In the genomic region with DNA sequence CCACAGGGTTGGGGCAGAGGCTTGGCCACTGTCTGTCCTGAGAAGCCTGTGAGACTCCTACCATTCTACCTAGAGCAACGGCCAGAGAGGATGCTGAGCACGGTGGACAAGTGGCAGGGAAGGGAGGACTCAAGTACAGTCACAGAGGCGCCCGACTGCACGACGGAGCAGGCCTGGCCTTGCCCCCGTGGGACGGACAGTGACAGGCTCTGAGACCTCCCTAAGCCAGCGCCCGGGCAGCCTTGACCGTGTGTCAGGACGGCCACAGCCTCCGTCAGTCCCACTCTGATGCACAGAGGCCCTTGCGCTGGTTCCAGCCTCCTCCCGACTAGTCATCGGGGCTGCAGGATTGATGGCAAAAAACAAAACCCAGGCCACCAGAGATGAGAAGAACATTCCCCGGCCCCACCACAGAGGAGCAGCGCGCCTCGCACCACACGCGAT, we compare ENCODE assay signal across 22 cellular contexts. TPM values are rescaled to one million over a fixed set of nuclear protein-coding genes. Genes with fewer than 3 reads are reported as not detected.
DNase-seq lines count a peak whose midpoint lies in the region; ATAC-seq and TF ChIP-seq lines count a peak whose summit lies in the region.
"Had no signal": no experiment of that assay in that cellular context is flagged by ENCODE, and none has a peak within 500 bp of the region (broad histone marks: within the 10 kb centered on the region; RNA-seq: fewer than 3 reads in every experiment).

No MANE protein-coding gene starts in this region.

- TF ChIP-seq CTCF in OCI-LY7 (conservative IDR thresholded peaks at IDR 0.05; ENCODE audit: low read length): no peak

- peak overlapping the region; percentile 26 for H3K4me3 ChIP-seq in OCI-LY7 (ENCODE audit: low read depth, low read length, poor library complexity, severe bottlenecking)
- H3K4me3 ChIP-seq in thymus (ENCODE audit: low read length): no peak overlapping the region
- H3K4me3 ChIP-seq: heart left ventricle, lung, prostate gland, skin epidermis, suprapubic skin had no signal

- no peaks in the 10 kb centered on the region for H3K27me3 Mint-ChIP-seq in activated CD4-positive, alpha-beta T cell treated with anti-CD3 and anti-CD28 coated beads, Interleukin-2, amount 10 ng/mL, durations not matched to agents 7 days and 5 days
- H3K27me3 Mint-ChIP-seq in memory B cell: peaks cover 1% of the 10 kb centered on the region
- peaks cover 5% of the 10 kb centered on the region for H3K27me3 Mint-ChIP-seq in T-helper 2 cell treated with Interferon-gamma antibody and Interleukin-4, amounts not matched to agents 5 μg/mL and 100 μg/mL, for 36 hours (ENCODE audit: low read depth)

- no TSS peak for BruUV-seq in OCI-LY7 (replicated peaks; lab: Mats Ljungman, UMichigan)

- H3K79me2 ChIP-seq in OCI-LY7 (ENCODE audit: insufficient read depth, low read depth, low read length): no peaks in the 10 kb centered on the region

- H3K9me3 ChIP-seq in OCI-LY7 (ENCODE audit: low read length) (no peaks in the 10 kb centered on the region), thymus (ENCODE audit: control insufficient read depth) (no peaks in the 10 kb centered on the region)
- H3K9me3 ChIP-seq: prostate gland, suprapubic skin had no signal

- peak overlapping the region; percentile 25 for H3K27ac Mint-ChIP-seq in activated CD4-positive, alpha-beta T cell treated with anti-CD3 and anti-CD28 coated beads, Interleukin-2, amount 10 ng/mL, durations not matched to agents 7 days and 5 days
- peak overlapping the region; percentile 76 for H3K27ac Mint-ChIP-seq in memory B cell
- no peak overlapping the region for H3K27ac Mint-ChIP-seq in T-helper 2 cell treated with Interferon-gamma antibody and Interleukin-4, amounts not matched to agents 5 μg/mL and 100 μg/mL, for 36 hours

- peak overlapping the region; percentile 40 for H3K27ac ChIP-seq in OCI-LY7 (ENCODE audit: low read depth, low read length, poor library complexity, severe bottlenecking)
- peak overlapping the region; percentile 36 for H3K27ac ChIP-seq in thymus (ENCODE audit: low read depth)
- H3K27ac ChIP-seq: heart left ventricle, prostate gland, suprapubic skin had no signal

- peaks cover 13% of the 10 kb centered on the region for H3K4me1 Mint-ChIP-seq in activated CD4-positive, alpha-beta T cell treated with anti-CD3 and anti-CD28 coated beads, Interleukin-2, amount 10 ng/mL, durations not matched to agents 7 days and 5 days
- peaks cover 12% of the 10 kb centered on the region for H3K4me1 Mint-ChIP-seq in memory B cell
- peaks cover 4% of the 10 kb centered on the region for H3K4me1 Mint-ChIP-seq in T-helper 2 cell treated with Interferon-gamma antibody and Interleukin-4, amounts not matched to agents 5 μg/mL and 100 μg/mL, for 36 hours (ENCODE audit: low read depth)

- ATAC-seq in memory B cell (ENCODE audit: low read depth) (no peak), GM18502 (IDR thresholded peaks at IDR 0.05; ENCODE audit: poor library complexity, unreplicated experiment) (no peak)
- ATAC-seq: heart left ventricle had no signal

- peaks cover 33% of the 10 kb centered on the region for H3K4me1 ChIP-seq in OCI-LY7 (ENCODE audit: insufficient read depth, low read length, poor library complexity, severe bottlenecking)
- peaks cover 25% of the 10 kb centered on the region for H3K4me1 ChIP-seq in thymus (ENCODE audit: control insufficient read depth, insufficient read depth, low read length)
- H3K4me1 ChIP-seq: prostate gland, suprapubic skin had no signal

- peak overlapping the region; percentile 63 for H3K4me2 ChIP-seq in OCI-LY7 (ENCODE audit: low read length)

- no peak overlapping the region for H3K4me3 Mint-ChIP-seq in activated CD4-positive, alpha-beta T cell treated with anti-CD3 and anti-CD28 coated beads, Interleukin-2, amount 10 ng/mL, durations not matched to agents 7 days and 5 days
- H3K4me3 Mint-ChIP-seq in memory B cell: no peak overlapping the region
- no peak overlapping the region for H3K4me3 Mint-ChIP-seq in T-helper 2 cell treated with Interferon-gamma antibody and Interleukin-4, amounts not matched to agents 5 μg/mL and 100 μg/mL, for 36 hours

- no peaks in the 10 kb centered on the region for H4K20me1 ChIP-seq in OCI-LY7 (ENCODE audit: insufficient read depth, low read length)

- intact Hi-C loops in OCI-LY7 (cut with micrococcal nuclease; ENCODE audit: unreplicated experiment): no loop called here

- CTCF ChIA-PET in activated CD4-positive, alpha-beta T cell treated with anti-CD3 and anti-CD28 coated beads, Interleukin-2, amount 10 ng/mL, durations not matched to agents 7 days and 5 days (lab: Charles Lee): no interaction called here
- CTCF ChIA-PET in OCI-LY7 (lab: Charles Lee; ENCODE audit: unreplicated experiment): no interaction called here

- H3K9me3 Mint-ChIP-seq in activated CD4-positive, alpha-beta T cell treated with anti-CD3 and anti-CD28 coated beads, Interleukin-2, amount 10 ng/mL, durations not matched to agents 7 days and 5 days: peaks cover 3% of the 10 kb centered on the region
- no peaks in the 10 kb centered on the region for H3K9me3 Mint-ChIP-seq in memory B cell
- H3K9me3 Mint-ChIP-seq in T-helper 2 cell treated with Interferon-gamma antibody and Interleukin-4, amounts not matched to agents 5 μg/mL and 100 μg/mL, for 36 hours: no peaks in the 10 kb centered on the region

- 93% methylated on average over 22 of the region's 22 CpGs for WGBS in thymus

- no peak for DNase-seq in activated CD4-positive, alpha-beta T cell treated with anti-CD3 and anti-CD28 coated beads, Interleukin-2, amount 10 ng/mL, durations not matched to agents 7 days and 5 days
- no peak for DNase-seq in activated CD4-positive, alpha-beta T cell treated with anti-CD3 and anti-CD28 coated beads for 48 hours
- DNase-seq in OCI-LY7 (ENCODE audit: low spot score): no peak
- DNase-seq in memory B cell (ENCODE audit: low spot score in 2 of 2): no peak
- DNase-seq in T-helper 2 cell treated with Interferon-gamma antibody and Interleukin-4, amounts not matched to agents 5 μg/mL and 100 μg/mL, for 36 hours (ENCODE audit: low spot score): no peak
- no peak for DNase-seq in stimulated activated CD4-positive, alpha-beta T cell treated with anti-CD3 and anti-CD28 coated beads, Interleukin-1b, Interleukin-23, amount 100 ng/mL, for 48 hours
- DNase-seq: 8988T; activated CD4-positive, CD25-positive, alpha-beta regulatory T cell; activated gamma-delta T cell; MM.1S; NCI-H1694; NCI-H345; SIG-M5; stimulated activated CD4-positive, alpha-beta T cell treated with anti-CD3 and anti-CD28 coated beads, Interleukin-4, amount 100 ng/mL, for 4 hours; T-helper 9 cell had no signal

- H3K9me2 ChIP-seq in OCI-LY7 (ENCODE audit: insufficient read depth, low read length): no peaks in the 10 kb centered on the region

- H3K27me3 ChIP-seq in thymus (ENCODE audit: control insufficient read depth, insufficient read depth): no peaks in the 10 kb centered on the region
- H3K27me3 ChIP-seq: heart left ventricle, suprapubic skin had no signal

- H3K36me3 Mint-ChIP-seq in activated CD4-positive, alpha-beta T cell treated with anti-CD3 and anti-CD28 coated beads, Interleukin-2, amount 10 ng/mL, durations not matched to agents 7 days and 5 days (ENCODE audit: low read depth): no peaks in the 10 kb centered on the region
- H3K36me3 Mint-ChIP-seq in memory B cell: peaks cover 2% of the 10 kb centered on the region
- peaks cover 2% of the 10 kb centered on the region for H3K36me3 Mint-ChIP-seq in T-helper 2 cell treated with Interferon-gamma antibody and Interleukin-4, amounts not matched to agents 5 μg/mL and 100 μg/mL, for 36 hours (ENCODE audit: low read depth)

- POLR2A ChIA-PET in activated CD4-positive, alpha-beta T cell treated with anti-CD3 and anti-CD28 coated beads, Interleukin-2, amount 10 ng/mL, durations not matched to agents 7 days and 5 days (lab: Charles Lee): no interaction called here
- POLR2A ChIA-PET in OCI-LY7 (lab: Charles Lee): interaction anchor here (0.6 to 0.7 kb wide), 2 partner anchors 16 to 221 kb away, joined by 3 read pairs; no protein-coding TSS in a partner anchor

- no peaks in the 10 kb centered on the region for H3K36me3 ChIP-seq in OCI-LY7 (ENCODE audit: insufficient read depth, low read length)
- H3K36me3 ChIP-seq in thymus (ENCODE audit: control insufficient read depth, insufficient read depth): no peaks in the 10 kb centered on the region
- H3K36me3 ChIP-seq: heart left ventricle, prostate gland, suprapubic skin had no signal

- H2AFZ ChIP-seq in OCI-LY7 (ENCODE audit: low read length): peak overlapping the region; percentile 78

RNA-seq across cellular contexts. Expression of a gene that starts 36.7 kb away (rescaled TPM):
- total RNA-seq in activated CD4-positive, alpha-beta T cell treated with anti-CD3 and anti-CD28 coated beads, Interleukin-2, amount 10 ng/mL, durations not matched to agents 7 days and 5 days: 10 to 100 TPM; 22.8 to 24.6 TPM
- 2.4 and 3.0 TPM in 2 replicates for total RNA-seq in OCI-LY7 (2014; rRNA removed; shearing (Covaris generic))
- total RNA-seq in OCI-LY7 (2022): 10.4 and 11.6 TPM in 2 replicates
- polyA plus RNA-seq in thymus: 72.7 TPM

RNA-seq across cellular contexts. Expression of a gene that starts 56.6 kb away (rescaled TPM):
- 10 to 100 TPM; 25.3 to 26.4 TPM for total RNA-seq in activated CD4-positive, alpha-beta T cell treated with anti-CD3 and anti-CD28 coated beads, Interleukin-2, amount 10 ng/mL, durations not matched to agents 7 days and 5 days
- 15.9 and 20.1 TPM in 2 replicates for total RNA-seq in OCI-LY7 (2014; rRNA removed; shearing (Covaris generic))
- 21.1 and 22.2 TPM in 2 replicates for total RNA-seq in OCI-LY7 (2022)
- polyA plus RNA-seq in thymus: 26.6 TPM

RNA-seq across cellular contexts. Expression of a gene that starts 56.6 kb away (rescaled TPM):
- total RNA-seq in activated CD4-positive, alpha-beta T cell treated with anti-CD3 and anti-CD28 coated beads, Interleukin-2, amount 10 ng/mL, durations not matched to agents 7 days and 5 days: 1 to 10 TPM; 3.3 to 3.8 TPM
- total RNA-seq in OCI-LY7 (2014; rRNA removed; shearing (Covaris generic)): 2.7 and 4.4 TPM in 2 replicates
- total RNA-seq in OCI-LY7 (2022): 3.5 and 4.0 TPM in 2 replicates
- 2.9 TPM for polyA plus RNA-seq in thymus
